1 cellular context compared by ENCODE assay signal in genomic region chr14:95526483-95527391, GRCh38.
TF ChIP-seq lines count a peak whose summit lies in the region.

No MANE protein-coding gene starts in this region.

TF ChIP-seq in K562, 482 proteins besides CTCF, POLR2A, EP300 and RAD21:
- TF ChIP-seq JUND (IDR thresholded peaks at IDR 0.05; ENCODE audit: borderline replicate concordance, low read depth, low read length) (peak; percentile 41; the same call in 1 of the 2 replicates), JUND (tag; IDR thresholded peaks at IDR 0.05; ENCODE audit: borderline replicate concordance, low read depth, low read length) (no peak; the same call in 2 of the 3 replicates), TRIM25 (IDR thresholded peaks at IDR 0.05; ENCODE audit: borderline replicate concordance) (no peak), OTX1 (CRISPR knock-in tag; IDR thresholded peaks at IDR 0.05) (no peak), CREM (IDR thresholded peaks at IDR 0.05; ENCODE audit: low read depth) (peak; percentile 59; the same call in 1 of the 2 replicates), ZKSCAN1 (IDR thresholded peaks at IDR 0.05; ENCODE audit: low read depth, low read length) (peak; percentile 60; the same call in 1 of the 2 replicates), LARP7 (IDR thresholded peaks at IDR 0.05) (no peak), ZNF717 (CRISPR knock-in tag; IDR thresholded peaks at IDR 0.05) (no peak), DPF2 (IDR thresholded peaks at IDR 0.05) (0 out of 2 replicates have a peak, but pooled peaks have one; percentile 20), ATF3 (IDR thresholded peaks at IDR 0.05) (peak; percentile 48; the same call in 1 of the 2 replicates), ATF3 (CRISPR knock-in tag; conservative IDR thresholded peaks at IDR 0.05) (no peak), ZNF785 (CRISPR knock-in tag; IDR thresholded peaks at IDR 0.05) (no peak), ZNF766 (CRISPR knock-in tag; conservative IDR thresholded peaks at IDR 0.05) (0 out of 2 replicates have a peak, but pooled peaks have one; percentile 17), ZNF76 (CRISPR knock-in tag; IDR thresholded peaks at IDR 0.05; ENCODE audit: borderline replicate concordance) (no peak), TCF3 (CRISPR knock-in tag; IDR thresholded peaks at IDR 0.05) (no peak), MTA3 (IDR thresholded peaks at IDR 0.05; ENCODE audit: borderline replicate concordance) (no peak), EHMT2 (IDR thresholded peaks at IDR 0.05) (no peak), U2AF2 (optimal IDR thresholded peaks at IDR 0.05; ENCODE audit: low read depth, low read length) (no peak), RBM17 (IDR thresholded peaks at IDR 0.05; ENCODE audit: borderline replicate concordance, low read depth, low read length) (no peak), MCM7 (IDR thresholded peaks at IDR 0.05) (no peak), ATF7 (IDR thresholded peaks at IDR 0.05) (peak; percentile 53; the same call in 1 of the 2 replicates), FOXJ3 (CRISPR knock-in tag; IDR thresholded peaks at IDR 0.05) (no peak), BHLHE40 (IDR thresholded peaks at IDR 0.05; ENCODE audit: low read length) (peak; percentile 20; the same call in 1 of the 2 replicates), ZC3H11A (IDR thresholded peaks at IDR 0.05; ENCODE audit: low read depth, low read length) (no peak), ERF (CRISPR knock-in tag; IDR thresholded peaks at IDR 0.05) (no peak), ZNF589 (CRISPR knock-in tag; IDR thresholded peaks at IDR 0.05; ENCODE audit: low read depth) (0 out of 2 replicates have a peak, but pooled peaks have one; percentile 51), NCOR1 (IDR thresholded peaks at IDR 0.05) (0 out of 2 replicates have a peak, but pooled peaks have one; percentile 11), ZNF592 (IDR thresholded peaks at IDR 0.05) (peak; percentile 25; the same call in 1 of the 2 replicates), MAFG (tag; conservative IDR thresholded peaks at IDR 0.05) (no peak), CEBPG (CRISPR knock-in tag; IDR thresholded peaks at IDR 0.05) (peak; percentile 27; the same call in 1 of the 2 replicates), CEBPG (tag; conservative IDR thresholded peaks at IDR 0.05 in 1 of 2, IDR thresholded peaks at IDR 0.05 in 1 of 2) (peak in 1 of 2 experiments; percentile 24; a peak in 1 of 4 replicates), CXXC5 (CRISPR knock-in tag; IDR thresholded peaks at IDR 0.05) (peak; percentile 36; the same call in 1 of the 2 replicates), MTA1 (IDR thresholded peaks at IDR 0.05; ENCODE audit: borderline replicate concordance) (no peak), TAF15 (IDR thresholded peaks at IDR 0.05; ENCODE audit: low read depth, low read length) (no peak), ATF1 (CRISPR knock-in tag; IDR thresholded peaks at IDR 0.05) (no peak), ATF1 (tag; IDR thresholded peaks at IDR 0.05) (peak; percentile 42)
- TF ChIP-seq, protein P1, sequence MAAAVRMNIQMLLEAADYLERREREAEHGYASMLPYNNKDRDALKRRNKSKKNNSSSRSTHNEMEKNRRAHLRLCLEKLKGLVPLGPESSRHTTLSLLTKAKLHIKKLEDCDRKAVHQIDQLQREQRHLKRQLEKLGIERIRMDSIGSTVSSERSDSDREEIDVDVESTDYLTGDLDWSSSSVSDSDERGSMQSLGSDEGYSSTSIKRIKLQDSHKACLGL (CRISPR knock-in tag; IDR thresholded peaks at IDR 0.05; ENCODE audit: borderline replicate concordance, poor library complexity, severe bottlenecking) = no peak
